21 cellular contexts compared by ENCODE assay signal in genomic region chr5:92942762-92943161, GRCh38.
"Had no signal": no experiment of that assay in that cellular context is flagged by ENCODE, and none has a peak within 500 bp of the region (broad histone marks: within the 10 kb centered on the region; RNA-seq: fewer than 3 reads in every experiment).

No MANE protein-coding gene starts in this region.

- H3K4me1 Mint-ChIP-seq: naive thymus-derived CD4-positive, alpha-beta T cell; stimulated activated naive B cell treated with anti-CD40 and anti-IgM and Interleukin-4, amounts not matched to agents 10 μg/mL and 1 μg/mL and 100 μg/mL, for 72 hours; stimulated activated naive CD8-positive, alpha-beta T cell treated with anti-CD3 and anti-CD28 coated beads, Interleukin-15, amount 100 ng/mL, for 72 hours had no signal

- H3K36me3 Mint-ChIP-seq: naive thymus-derived CD4-positive, alpha-beta T cell; stimulated activated naive B cell treated with anti-CD40 and anti-IgM and Interleukin-4, amounts not matched to agents 10 μg/mL and 1 μg/mL and 100 μg/mL, for 72 hours had no signal

- H3K4me1 ChIP-seq: gastroesophageal sphincter, psoas muscle, spleen had no signal

- H3K4me3 Mint-ChIP-seq: naive thymus-derived CD4-positive, alpha-beta T cell; stimulated activated naive B cell treated with anti-CD40 and anti-IgM and Interleukin-4, amounts not matched to agents 10 μg/mL and 1 μg/mL and 100 μg/mL, for 72 hours; stimulated activated naive CD8-positive, alpha-beta T cell treated with anti-CD3 and anti-CD28 coated beads, Interleukin-15, amount 100 ng/mL, for 72 hours had no signal

- H3K27me3 Mint-ChIP-seq: naive thymus-derived CD4-positive, alpha-beta T cell; stimulated activated naive B cell treated with anti-CD40 and anti-IgM and Interleukin-4, amounts not matched to agents 10 μg/mL and 1 μg/mL and 100 μg/mL, for 72 hours; stimulated activated naive CD8-positive, alpha-beta T cell treated with anti-CD3 and anti-CD28 coated beads, Interleukin-15, amount 100 ng/mL, for 72 hours had no signal

- DNase-seq: dermis blood vessel endothelial cell; esophagus squamous epithelium; foreskin fibroblast; glutamatergic neuron; islet precursor cell; mammary epithelial cell; naive thymus-derived CD4-positive, alpha-beta T cell; psoas muscle; retina; spleen; stimulated activated CD4-positive, alpha-beta T cell treated with anti-CD3 and anti-CD28 coated beads, Interleukin-15, amount 100 ng/mL, for 24 hours; stimulated activated CD4-positive, alpha-beta T cell treated with anti-CD3 and anti-CD28 coated beads, Interleukin-1b, Interleukin-23, amount 100 ng/mL, for 48 hours; stimulated activated CD4-positive, alpha-beta T cell treated with anti-CD3 and anti-CD28 coated beads, Interleukin-4, amount 100 ng/mL, for 4 hours; stimulated activated naive B cell treated with anti-CD40 and anti-IgM and Interleukin-4, amounts not matched to agents 10 μg/mL and 1 μg/mL and 100 μg/mL, for 72 hours; stimulated activated naive CD8-positive, alpha-beta T cell treated with anti-CD3 and anti-CD28 coated beads, Interleukin-15, amount 100 ng/mL, for 72 hours; substantia nigra had no signal

- ATAC-seq: gastroesophageal sphincter; left lobe of liver; naive thymus-derived CD4-positive, alpha-beta T cell; psoas muscle; sciatic nerve; stimulated activated naive B cell treated with anti-CD40 and anti-IgM and Interleukin-4, amounts not matched to agents 10 μg/mL and 1 μg/mL and 100 μg/mL, for 72 hours; stimulated activated naive CD8-positive, alpha-beta T cell treated with anti-CD3 and anti-CD28 coated beads, Interleukin-15, amount 100 ng/mL, for 72 hours had no signal

- H3K27me3 ChIP-seq: esophagus squamous epithelium, gastroesophageal sphincter, neutrophil, spleen had no signal

- H3K27ac Mint-ChIP-seq: naive thymus-derived CD4-positive, alpha-beta T cell; stimulated activated naive B cell treated with anti-CD40 and anti-IgM and Interleukin-4, amounts not matched to agents 10 μg/mL and 1 μg/mL and 100 μg/mL, for 72 hours; stimulated activated naive CD8-positive, alpha-beta T cell treated with anti-CD3 and anti-CD28 coated beads, Interleukin-15, amount 100 ng/mL, for 72 hours had no signal

- H3K36me3 ChIP-seq: esophagus squamous epithelium, gastroesophageal sphincter, neutrophil, spleen, thoracic aorta had no signal

- H3K4me3 ChIP-seq: esophagus squamous epithelium, gastroesophageal sphincter, psoas muscle, spleen, thoracic aorta had no signal

- H3K27ac ChIP-seq: esophagus squamous epithelium, gastroesophageal sphincter, neutrophil, psoas muscle, spleen, thoracic aorta had no signal

- H3K9me3 ChIP-seq: esophagus squamous epithelium, gastroesophageal sphincter, neutrophil, thoracic aorta had no signal
